Comparison of ENCODE assay signal across 2 cellular contexts in the genomic region with DNA sequence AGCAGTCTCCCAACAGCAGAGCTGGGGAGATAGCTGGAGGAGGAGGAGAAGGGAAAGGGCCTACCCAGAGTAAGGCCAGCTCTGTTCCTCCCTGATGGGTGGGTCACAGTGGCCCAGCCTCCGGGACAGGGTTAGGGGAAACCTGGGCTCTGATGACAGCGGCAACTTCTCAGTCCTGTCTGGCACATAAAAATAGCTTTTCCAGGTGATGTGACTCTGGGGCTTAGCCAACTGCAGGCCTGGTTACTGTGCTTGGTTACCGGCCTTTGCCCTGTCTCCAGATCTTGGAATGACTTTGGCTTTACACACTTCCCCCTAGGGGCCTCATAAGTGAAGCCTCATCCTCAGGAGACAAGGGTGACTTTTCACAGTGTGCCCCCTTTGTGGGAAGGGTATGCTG.
TF ChIP-seq lines count a peak whose summit lies in the region.

No MANE protein-coding gene starts in this region.

TF ChIP-seq in SK-N-SH treated with all-trans-retinoic acid at 6 μM for 48 hours, 23 proteins besides CTCF, POLR2A, EP300 and RAD21:
- no peak for TF ChIP-seq ESRRG (CRISPR knock-in tag; IDR thresholded peaks at IDR 0.05)

TF ChIP-seq in SK-N-SH, 30 proteins besides CTCF, POLR2A, EP300 and RAD21:
- no peak for TF ChIP-seq SMC3 (IDR thresholded peaks at IDR 0.05; ENCODE audit: low read depth, low read length)
